In the genomic region with DNA sequence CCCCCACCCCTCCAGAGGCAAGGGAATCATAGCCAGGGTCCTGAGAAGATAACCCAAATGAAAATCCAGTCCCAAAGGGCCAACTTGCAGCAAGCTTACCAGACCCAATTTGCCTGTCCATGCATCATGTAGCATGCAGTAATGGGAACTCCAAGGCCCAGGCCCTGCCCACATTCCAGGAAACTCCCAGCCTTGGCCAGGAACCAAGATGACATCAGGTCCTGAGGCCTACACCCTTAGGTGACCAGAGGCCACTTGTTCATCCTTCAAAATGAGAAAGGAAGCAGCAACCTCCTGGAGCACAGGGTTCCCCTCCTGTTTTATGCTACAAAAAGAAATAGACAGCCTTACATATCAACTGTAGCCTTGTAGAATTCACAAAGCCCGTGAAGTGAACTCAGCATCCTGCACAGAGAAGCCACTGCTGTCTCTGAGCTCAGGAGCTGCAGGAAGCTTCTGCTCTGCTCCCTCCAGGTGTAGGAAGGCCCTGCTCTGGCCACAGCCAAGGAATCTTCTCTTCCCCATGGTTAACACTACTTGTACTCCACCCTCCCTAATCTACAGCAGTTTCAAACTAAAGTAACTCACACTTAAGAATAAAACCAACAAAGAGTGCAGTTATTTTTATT, we compare ENCODE assay signal across 11 cellular contexts. TPM values are rescaled to one million over a fixed set of nuclear protein-coding genes. Genes with fewer than 3 reads are reported as not detected.
DNase-seq lines count a peak whose midpoint lies in the region; ATAC-seq and TF ChIP-seq lines count a peak whose summit lies in the region.
"Had no signal": no experiment of that assay in that cellular context is flagged by ENCODE, and none has a peak within 500 bp of the region (broad histone marks: within the 10 kb centered on the region; RNA-seq: fewer than 3 reads in every experiment).

No MANE protein-coding gene starts in this region.

- POLR2A ChIA-PET in PC-9 (lab: Charles Lee; ENCODE audit: unreplicated experiment), result interaction anchor here (0.7 kb wide), 1 partner anchor 485 kb away, joined by 4 read pairs; no protein-coding TSS in a partner anchor

- intact Hi-C loops in PC-9 (cut with micrococcal nuclease; ENCODE audit: unreplicated experiment), result no loop called here

- CTCF ChIA-PET in PC-9 (lab: Charles Lee), result interaction anchor here (0.5 to 0.6 kb wide), 2 partner anchors 19 to 328 kb away, joined by 3 to 4 read pairs; no protein-coding TSS in a partner anchor

- no peak overlapping the region for H2AFZ ChIP-seq in PC-9

- no peak overlapping the region for H3K27ac ChIP-seq in PC-9
- no peak overlapping the region for H3K27ac ChIP-seq in effector memory CD4-positive, alpha-beta T cell (ENCODE audit: insufficient read depth, low read length, poor library complexity, severe bottlenecking)
- H3K27ac ChIP-seq: SK-N-MC had no signal

- no peaks in the 10 kb centered on the region for H3K9me2 ChIP-seq in PC-9 (ENCODE audit: insufficient read depth)

- peak overlapping the region; percentile 9; the same call in 1 of the 2 replicates for H3K4me2 ChIP-seq in PC-9

- H3K4me3 ChIP-seq in AG10803 (ENCODE audit: low read length) (no peak overlapping the region), PC-9 (no peak overlapping the region)
- no peak overlapping the region for H3K4me3 ChIP-seq in effector memory CD4-positive, alpha-beta T cell (ENCODE audit: insufficient read depth, low read depth, low read length, poor library complexity, severe bottlenecking)
- H3K4me3 ChIP-seq: SK-N-MC had no signal

- H3K36me3 ChIP-seq in PC-9 (ENCODE audit: low read depth), result no peaks in the 10 kb centered on the region
- no peaks in the 10 kb centered on the region for H3K36me3 ChIP-seq in effector memory CD4-positive, alpha-beta T cell (ENCODE audit: control insufficient read depth, insufficient read depth, low read length)

- DNase-seq in AG10803 (ENCODE audit: low read depth) (peak; percentile 73), PC-9 (peak; percentile 87 to 90), mucosa of gallbladder (ENCODE audit: low spot score) (peak; percentile 89), T-helper 9 cell (no peak)
- DNase-seq in effector memory CD4-positive, alpha-beta T cell, result no peak
- DNase-seq: activated gamma-delta T cell; CD8-positive, alpha-beta memory T cell had no signal

- H4K20me1 ChIP-seq in PC-9 (ENCODE audit: insufficient read depth), result no peaks in the 10 kb centered on the region

- no peaks in the 10 kb centered on the region for H3K79me2 ChIP-seq in PC-9 (ENCODE audit: low read depth)

- no TSS peak for BruUV-seq in PC-9 (replicated peaks; lab: Mats Ljungman, UMichigan)

- H3F3A ChIP-seq in PC-9 (ENCODE audit: insufficient read depth, low read depth), result peaks cover 3% of the 10 kb centered on the region; the same call in 1 of the 2 replicates

- H3K27me3 ChIP-seq in PC-9 (ENCODE audit: insufficient read depth, low read depth), result no peaks in the 10 kb centered on the region
- peaks cover 3% of the 10 kb centered on the region for H3K27me3 ChIP-seq in effector memory CD4-positive, alpha-beta T cell (replicated peaks; ENCODE audit: control insufficient read depth, insufficient read depth, low read length, poor library complexity, severe bottlenecking)

- ATAC-seq in esophagus mucosa (peak; percentile 81), HG03378 (IDR thresholded peaks at IDR 0.05; ENCODE audit: unreplicated experiment) (no peak), GM21786 (IDR thresholded peaks at IDR 0.05; ENCODE audit: unreplicated experiment) (no peak)

- peaks cover 12% of the 10 kb centered on the region for H3K4me1 ChIP-seq in PC-9 (replicated peaks; ENCODE audit: insufficient read depth)
- H3K4me1 ChIP-seq in effector memory CD4-positive, alpha-beta T cell (ENCODE audit: control insufficient read depth, insufficient read depth, low read length, poor library complexity, severe bottlenecking), result no peaks in the 10 kb centered on the region

- TF ChIP-seq CTCF in AG10803 (conservative IDR thresholded peaks at IDR 0.05; ENCODE audit: low read length), result no peak
- TF ChIP-seq CTCF in PC-9 (conservative IDR thresholded peaks at IDR 0.05), result no peak

- H3K9me3 ChIP-seq in PC-9 (ENCODE audit: insufficient read depth, low read depth), result no peaks in the 10 kb centered on the region
- no peaks in the 10 kb centered on the region for H3K9me3 ChIP-seq in effector memory CD4-positive, alpha-beta T cell (ENCODE audit: control insufficient read depth, low read length)

RNA-seq across cellular contexts. Expression of gene GRB10, which starts 30.3 kb away (rescaled TPM):
- total RNA-seq in PC-9 (2021) (47.9 and 55.8 TPM in 2 replicates), esophagus mucosa (14.2 TPM), mucosa of gallbladder (106 TPM)

Comparison
In these comparisons a context has a peak if more than half of its experiments do, and no peak if none do; other contexts are left out.
1. DNase-seq: peak in AG10803 (single experiment), PC-9 (2 of 2) and mucosa of gallbladder (single experiment); none in T-helper 9 cell (single experiment) and effector memory CD4-positive, alpha-beta T cell (0 of 3).